ENCODE assay signal across 38 cellular contexts in genomic region chr13:71028884-71029283, GRCh38.
"Had no signal": no experiment of that assay in that cellular context is flagged by ENCODE, and none has a peak within 500 bp of the region (broad histone marks: within the 10 kb centered on the region; RNA-seq: fewer than 3 reads in every experiment).

No MANE protein-coding gene starts in this region.

- H3K27me3 Mint-ChIP-seq: activated naive CD4-positive, alpha-beta T cell treated with anti-CD3 and anti-CD28 coated beads, Interleukin-2, amount 10 ng/mL, durations not matched to agents 7 days and 5 days; activated naive CD4-positive, alpha-beta T cell treated with anti-CD3 and anti-CD28 coated beads, Interleukin-2, amount 50 U/mL, for 24 hours; activated naive CD8-positive, alpha-beta T cell; activated naive CD8-positive, alpha-beta T cell treated with anti-CD3 and anti-CD28 coated beads for 36 hours; activated naive CD8-positive, alpha-beta T cell treated with anti-CD3 and anti-CD28 coated beads, Interleukin-2, amount 10 ng/mL, durations not matched to agents 7 days and 5 days; activated naive CD8-positive, alpha-beta T cell treated with anti-CD3 and anti-CD28 coated beads, Interleukin-2, amount 50 U/mL, for 24 hours; activated T-cell treated with anti-CD3 and anti-CD28 coated beads, Interleukin-2, amount 50 U/mL, for 24 hours; activated T-helper 17 cell treated with anti-CD3 and anti-CD28 coated beads, Interleukin-2, amount 50 U/mL, for 72 hours; central memory CD8-positive, alpha-beta T cell had no signal

- H3K36me3 Mint-ChIP-seq: activated naive CD4-positive, alpha-beta T cell treated with anti-CD3 and anti-CD28 coated beads, Interleukin-2, amount 10 ng/mL, durations not matched to agents 7 days and 5 days; activated naive CD4-positive, alpha-beta T cell treated with anti-CD3 and anti-CD28 coated beads, Interleukin-2, amount 50 U/mL, for 24 hours; activated naive CD8-positive, alpha-beta T cell; activated naive CD8-positive, alpha-beta T cell treated with anti-CD3 and anti-CD28 coated beads for 36 hours; activated naive CD8-positive, alpha-beta T cell treated with anti-CD3 and anti-CD28 coated beads, Interleukin-2, amount 10 ng/mL, durations not matched to agents 7 days and 5 days had no signal

- H3K9me3 ChIP-seq: adrenal gland, ascending aorta had no signal

- H3K4me3 ChIP-seq: adrenal gland, ascending aorta, body of pancreas, breast epithelium, cardiac muscle cell had no signal

- H3K36me3 ChIP-seq: adrenal gland, ascending aorta, brain microvascular endothelial cell, breast epithelium, cardiac muscle cell had no signal

- H3K4me1 ChIP-seq: adrenal gland, ascending aorta, body of pancreas, breast epithelium had no signal

- DNase-seq: activated effector memory CD4-positive, alpha-beta T cell treated with anti-CD3 and anti-CD28 coated beads, Interleukin-2, amount 50 U/mL, for 16 hours; activated effector memory CD4-positive, alpha-beta T cell treated with Interleukin-2 at 50 U/mL for 16 hours; activated gamma-delta T cell; activated gamma-delta T cell treated with Interleukin-2 at 50 U/mL for 16 hours; activated naive CD4-positive, alpha-beta T cell; activated naive CD4-positive, alpha-beta T cell treated with anti-CD3 and anti-CD28 coated beads for 36 hours; activated naive CD4-positive, alpha-beta T cell treated with anti-CD3 and anti-CD28 coated beads, Interleukin-2, amount 10 ng/mL, durations not matched to agents 7 days and 5 days; activated naive CD4-positive, alpha-beta T cell treated with anti-CD3 and anti-CD28 coated beads, Interleukin-2, amount 50 U/mL, for 16 hours; activated naive CD4-positive, alpha-beta T cell treated with Interleukin-2 at 50 U/mL for 16 hours; activated naive CD8-positive, alpha-beta T cell treated with anti-CD3 and anti-CD28 coated beads for 36 hours; activated naive CD8-positive, alpha-beta T cell treated with anti-CD3 and anti-CD28 coated beads, Interleukin-2, amount 10 ng/mL, durations not matched to agents 7 days and 5 days; activated naive CD8-positive, alpha-beta T cell treated with anti-CD3 and anti-CD28 coated beads, Interleukin-2, amount 50 U/mL, for 24 hours; activated T-cell treated with anti-CD3 and anti-CD28 coated beads, Interleukin-2, amount 50 U/mL, for 1 hour; activated T-cell treated with anti-CD3 and anti-CD28 coated beads, Interleukin-2, amount 50 U/mL, for 24 hours; activated T-cell treated with anti-CD3 and anti-CD28 coated beads, Interleukin-2, amount 50 U/mL, for 4 hours; activated T-cell treated with anti-CD3 and anti-CD28 coated beads, Interleukin-2, amount 50 U/mL, for 48 hours; activated T-cell treated with anti-CD3 and anti-CD28 coated beads, Interleukin-2, amount 50 U/mL, for 72 hours; adrenal gland; amniotic stem cell; amygdala; anterior cingulate cortex; aorta; body of pancreas; brain microvascular endothelial cell; caudate nucleus; central memory CD4-positive, alpha-beta T cell; cerebellar nuclear complex had no signal

- H3K9me3 Mint-ChIP-seq: activated T-helper 1 cell treated with anti-CD3 and anti-CD28 coated beads, Interleukin-12 subunit alpha, Interleukin-12 subunit beta, Interleukin-2, Interleukin-4 antibody, amounts not matched to agents 30 ng/mL and 10 ng/mL and 1 ng/mL, durations not matched to agents 14 hours and 24 hours and 36 hours had no signal

- H3K27me3 ChIP-seq: adrenal gland, ascending aorta, body of pancreas, brain microvascular endothelial cell, breast epithelium, cardiac muscle cell had no signal

- H3K27ac Mint-ChIP-seq: activated naive CD4-positive, alpha-beta T cell treated with anti-CD3 and anti-CD28 coated beads for 36 hours; activated naive CD4-positive, alpha-beta T cell treated with anti-CD3 and anti-CD28 coated beads, Interleukin-2, amount 10 ng/mL, durations not matched to agents 7 days and 5 days; activated naive CD4-positive, alpha-beta T cell treated with anti-CD3 and anti-CD28 coated beads, Interleukin-2, amount 50 U/mL, for 24 hours; activated naive CD4-positive, alpha-beta T cell treated with anti-CD3 and anti-CD28 coated beads, Interleukin-2, amount 50 U/mL, for 72 hours; activated naive CD8-positive, alpha-beta T cell; activated naive CD8-positive, alpha-beta T cell treated with anti-CD3 and anti-CD28 coated beads for 36 hours; activated naive CD8-positive, alpha-beta T cell treated with anti-CD3 and anti-CD28 coated beads, Interleukin-2, amount 10 ng/mL, durations not matched to agents 7 days and 5 days; activated naive CD8-positive, alpha-beta T cell treated with anti-CD3 and anti-CD28 coated beads, Interleukin-2, amount 50 U/mL, for 24 hours; activated T-cell treated with anti-CD3 and anti-CD28 coated beads, Interleukin-2, amount 50 U/mL, for 24 hours; activated T-cell treated with anti-CD3 and anti-CD28 coated beads, Interleukin-2, amount 50 U/mL, for 72 hours; activated T-helper 1 cell treated with anti-CD3 and anti-CD28 coated beads, Interleukin-12 subunit alpha, Interleukin-12 subunit beta, Interleukin-2, Interleukin-4 antibody, amounts not matched to agents 30 ng/mL and 10 ng/mL and 1 ng/mL, durations not matched to agents 14 hours and 24 hours and 36 hours; activated T-helper 17 cell treated with anti-CD3 and anti-CD28 coated beads, Interleukin-2, amount 50 U/mL, for 72 hours; activated T-helper 2 cell treated with anti-CD3 and anti-CD28 coated beads, Interferon-gamma antibody, Interleukin-2, Interleukin-4, amounts not matched to agents 10 μg/mL and 5 μg/mL and 100 μg/mL, durations not matched to agents 14 hours and 24 hours and 36 hours; brain had no signal

- H3K27ac ChIP-seq: adrenal gland, ascending aorta, body of pancreas, brain microvascular endothelial cell, breast epithelium, cardiac muscle cell had no signal

- H3K4me1 Mint-ChIP-seq: activated naive CD4-positive, alpha-beta T cell treated with anti-CD3 and anti-CD28 coated beads, Interleukin-2, amount 10 ng/mL, durations not matched to agents 7 days and 5 days; activated naive CD4-positive, alpha-beta T cell treated with anti-CD3 and anti-CD28 coated beads, Interleukin-2, amount 50 U/mL, for 24 hours; activated naive CD8-positive, alpha-beta T cell treated with anti-CD3 and anti-CD28 coated beads for 36 hours; activated naive CD8-positive, alpha-beta T cell treated with anti-CD3 and anti-CD28 coated beads, Interleukin-2, amount 10 ng/mL, durations not matched to agents 7 days and 5 days; activated naive CD8-positive, alpha-beta T cell treated with anti-CD3 and anti-CD28 coated beads, Interleukin-2, amount 50 U/mL, for 24 hours; activated T-helper 17 cell treated with anti-CD3 and anti-CD28 coated beads, Interleukin-2, amount 50 U/mL, for 72 hours; brain; central memory CD8-positive, alpha-beta T cell had no signal

- H3K4me3 Mint-ChIP-seq: activated naive CD4-positive, alpha-beta T cell treated with anti-CD3 and anti-CD28 coated beads for 36 hours; activated naive CD4-positive, alpha-beta T cell treated with anti-CD3 and anti-CD28 coated beads, Interleukin-2, amount 10 ng/mL, durations not matched to agents 7 days and 5 days; activated naive CD4-positive, alpha-beta T cell treated with anti-CD3 and anti-CD28 coated beads, Interleukin-2, amount 50 U/mL, for 24 hours; activated naive CD8-positive, alpha-beta T cell; activated naive CD8-positive, alpha-beta T cell treated with anti-CD3 and anti-CD28 coated beads for 36 hours; activated naive CD8-positive, alpha-beta T cell treated with anti-CD3 and anti-CD28 coated beads, Interleukin-2, amount 10 ng/mL, durations not matched to agents 7 days and 5 days; activated naive CD8-positive, alpha-beta T cell treated with anti-CD3 and anti-CD28 coated beads, Interleukin-2, amount 50 U/mL, for 24 hours; activated T-cell treated with anti-CD3 and anti-CD28 coated beads, Interleukin-2, amount 50 U/mL, for 24 hours; activated T-cell treated with anti-CD3 and anti-CD28 coated beads, Interleukin-2, amount 50 U/mL, for 4 hours; activated T-cell treated with anti-CD3 and anti-CD28 coated beads, Interleukin-2, amount 50 U/mL, for 72 hours; activated T-helper 1 cell treated with anti-CD3 and anti-CD28 coated beads, Interleukin-12 subunit alpha, Interleukin-12 subunit beta, Interleukin-2, Interleukin-4 antibody, amounts not matched to agents 30 ng/mL and 10 ng/mL and 1 ng/mL, durations not matched to agents 14 hours and 24 hours and 36 hours; activated T-helper 17 cell treated with anti-CD3 and anti-CD28 coated beads, Interleukin-2, amount 50 U/mL, for 72 hours; brain; central memory CD8-positive, alpha-beta T cell had no signal
